In the genomic region with DNA sequence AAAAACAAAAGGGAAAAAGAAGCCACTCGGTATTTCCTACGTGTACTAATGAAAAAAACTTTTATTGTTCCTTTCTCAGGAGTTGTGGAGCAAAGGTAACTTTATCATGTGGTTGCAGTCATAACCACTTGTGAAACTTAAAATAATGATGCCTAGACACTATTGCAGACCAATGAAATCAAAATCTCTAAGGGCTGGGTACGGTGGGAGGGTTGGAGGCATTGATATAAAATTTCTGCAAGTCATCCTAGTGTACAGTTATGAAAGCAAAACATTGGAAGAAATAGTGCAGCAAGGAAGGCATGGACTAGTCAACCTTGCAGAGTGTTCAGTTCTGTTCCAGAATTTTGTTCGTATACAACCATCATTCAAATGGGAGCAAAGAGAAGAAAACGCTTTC, we compare ENCODE assay signal across 21 cellular contexts.
"Had no signal": no experiment of that assay in that cellular context is flagged by ENCODE, and none has a peak within 500 bp of the region (broad histone marks: within the 10 kb centered on the region; RNA-seq: fewer than 3 reads in every experiment).

No MANE protein-coding gene starts in this region.

- H3K9me3 ChIP-seq: lower lobe of right lung, spleen, testis, tibial artery, upper lobe of left lung, uterus had no signal

- H3K27me3 ChIP-seq: spleen, testis, tibial artery, upper lobe of left lung, uterus had no signal

- H3K4me1 ChIP-seq: lower lobe of right lung, parathyroid adenoma, spleen, testis, tibial artery, upper lobe of left lung, uterus had no signal

- H3K36me3 ChIP-seq: lower lobe of right lung, spleen, tibial artery, upper lobe of left lung, uterus had no signal

- H3K27ac ChIP-seq: lower lobe of right lung, parathyroid adenoma, spleen, testis, tibial artery, upper lobe of left lung, uterus had no signal

- ATAC-seq: effector memory CD8-positive, alpha-beta T cell; left ventricle myocardium superior; natural killer cell; sciatic nerve; stimulated activated memory B cell treated with anti-CD40 and anti-IgM and Interleukin-4, amounts not matched to agents 10 μg/mL and 1 μg/mL and 100 μg/mL, for 72 hours; stimulated activated naive CD8-positive, alpha-beta T cell treated with anti-CD3 and anti-CD28 coated beads, Interleukin-15, Interleukin-2, amounts not matched to agents 100 U/mL and 50 U/mL, for 24 hours had no signal

- DNase-seq: cortex of kidney; effector memory CD8-positive, alpha-beta T cell; hypothalamus; immature natural killer cell; islet precursor cell; kidney glomerular epithelial cell; left ventricle myocardium superior; lower lobe of right lung; natural killer cell; occipital lobe; spleen; stimulated activated CD4-positive, alpha-beta T cell treated with anti-CD3 and anti-CD28 coated beads, Interleukin-4, amount 100 ng/mL, for 4 hours; stimulated activated naive CD8-positive, alpha-beta T cell treated with anti-CD3 and anti-CD28 coated beads, Interleukin-15, Interleukin-2, amounts not matched to agents 100 U/mL and 50 U/mL, for 24 hours; substantia nigra; testis; tibial artery; upper lobe of left lung; uterus had no signal

- H3K4me3 ChIP-seq: lower lobe of right lung, spleen, testis, tibial artery, upper lobe of left lung, uterus had no signal
